Comparison of ENCODE assay signal across 16 cellular contexts in genomic region chr21:32143222-32143939, GRCh38.
DNase-seq lines count a peak whose midpoint lies in the region; TF ChIP-seq lines count a peak whose summit lies in the region.
"Had no signal": no experiment of that assay in that cellular context is flagged by ENCODE, and none has a peak within 500 bp of the region (broad histone marks: within the 10 kb centered on the region; RNA-seq: fewer than 3 reads in every experiment).

No MANE protein-coding gene starts in this region.

- no peak overlapping the region for H3K4me3 ChIP-seq in fibroblast of lung (replicated peaks in 1 of 4; ENCODE audit: control extremely low read depth in 1 of 4, insufficient read depth in 1 of 4, low read depth in 3 of 4, low read length in 4 of 4)
- H3K4me3 ChIP-seq: A549, skin epidermis, thoracic aorta had no signal

- H3K36me3 Mint-ChIP-seq in mesothelial cell of epicardium = peaks cover 6% of the 10 kb centered on the region
- H3K36me3 Mint-ChIP-seq: activated naive CD8-positive, alpha-beta T cell treated with anti-CD3 and anti-CD28 coated beads for 36 hours; natural killer cell had no signal

- H3K27me3 Mint-ChIP-seq in mesothelial cell of epicardium (ENCODE audit: low read depth) = no peaks in the 10 kb centered on the region

- H2AFZ ChIP-seq in fibroblast of lung (ENCODE audit: low read length) = no peak overlapping the region

- H3K9me3 Mint-ChIP-seq in mesothelial cell of epicardium = peaks cover 9% of the 10 kb centered on the region
- H3K9me3 Mint-ChIP-seq: activated naive CD8-positive, alpha-beta T cell treated with anti-CD3 and anti-CD28 coated beads for 36 hours; natural killer cell had no signal

- no peaks in the 10 kb centered on the region for H3K9me3 ChIP-seq in fibroblast of lung (ENCODE audit: control insufficient read depth, insufficient read depth, low read depth, low read length)
- H3K9me3 ChIP-seq: thoracic aorta had no signal

- in situ Hi-C loops in SK-MEL-5 (cut with HindIII; ENCODE audit: low pct_unique_long_range_greater_than_20kb, low sequenced_read_pairs) = no loop called here

- H3K9ac ChIP-seq in fibroblast of lung (ENCODE audit: insufficient read depth, low read length) = no peak overlapping the region

- no peaks in the 10 kb centered on the region for H4K20me1 ChIP-seq in fibroblast of lung (ENCODE audit: control insufficient read depth, extremely low read depth, insufficient read depth, low read length)

- no peaks in the 10 kb centered on the region for H3K4me1 ChIP-seq in fibroblast of lung (ENCODE audit: control insufficient read depth, extremely low read depth, insufficient read depth, low read length)
- H3K4me1 ChIP-seq: A549 had no signal

- H3K79me2 ChIP-seq in fibroblast of lung (ENCODE audit: control insufficient read depth, insufficient read depth, low read length) = no peaks in the 10 kb centered on the region

- H3K27ac Mint-ChIP-seq in mesothelial cell of epicardium = peak overlapping the region; percentile 90
- H3K27ac Mint-ChIP-seq: activated naive CD8-positive, alpha-beta T cell treated with anti-CD3 and anti-CD28 coated beads for 36 hours; natural killer cell had no signal

- H3K4me3 Mint-ChIP-seq in mesothelial cell of epicardium = no peak overlapping the region
- H3K4me3 Mint-ChIP-seq: activated naive CD8-positive, alpha-beta T cell treated with anti-CD3 and anti-CD28 coated beads for 36 hours; natural killer cell had no signal

- TF ChIP-seq CTCF in fibroblast of lung (conservative IDR thresholded peaks at IDR 0.05 in 1 of 2, IDR thresholded peaks at IDR 0.05 in 1 of 2; ENCODE audit: low read depth in 1 of 2, low read length in 2 of 2) (peak in 1 of 2 donors; percentile 11), mesothelial cell of epicardium (IDR thresholded peaks at IDR 0.05; ENCODE audit: unreplicated experiment) (no peak)

- H3K27me3 ChIP-seq in fibroblast of lung (ENCODE audit: control insufficient read depth, insufficient read depth, low read length) = no peaks in the 10 kb centered on the region

- H3K4me1 Mint-ChIP-seq in mesothelial cell of epicardium = peaks cover 37% of the 10 kb centered on the region
- H3K4me1 Mint-ChIP-seq: activated naive CD8-positive, alpha-beta T cell treated with anti-CD3 and anti-CD28 coated beads for 36 hours; natural killer cell had no signal

- peak; percentile 66 for DNase-seq in AG08395 (ENCODE audit: low spot score)
- peak; percentile 3 for DNase-seq in SK-MEL-5 (ENCODE audit: low read depth, low spot score)
- DNase-seq in fibroblast of lung (ENCODE audit: low read depth in 2 of 2) = peak; percentile 9 to 16
- peak in 1 of 2 experiments; percentile 49 for DNase-seq in mesothelial cell of epicardium (ENCODE audit: low spot score in 2 of 2, unreplicated experiment in 2 of 2)
- DNase-seq in Ammon's horn (ENCODE audit: low spot score) = no peak
- DNase-seq in NCI-H226 = no peak
- DNase-seq in NCI-H1048 (lab: John Stamatoyannopoulos, UW) = no peak
- DNase-seq in cerebellar cortex (ENCODE audit: low spot score) = no peak
- DNase-seq: activated CD8-positive, alpha-beta memory T cell treated with anti-CD3 and anti-CD28 coated beads, Interleukin-2, amount 50 U/mL, for 4 hours; activated naive CD8-positive, alpha-beta T cell treated with anti-CD3 and anti-CD28 coated beads for 36 hours; glutamatergic neuron; natural killer cell; NCI-H1694 had no signal

- peak overlapping the region; percentile 3 for H3K4me2 ChIP-seq in fibroblast of lung (ENCODE audit: extremely low read depth, insufficient read depth, low read length)
- H3K4me2 ChIP-seq: A549 had no signal

- H3K36me3 ChIP-seq in fibroblast of lung (ENCODE audit: control insufficient read depth, insufficient read depth, low read length) = no peaks in the 10 kb centered on the region
- H3K36me3 ChIP-seq: thoracic aorta had no signal

- no peak overlapping the region for H3K27ac ChIP-seq in fibroblast of lung (ENCODE audit: insufficient read depth, low read length)
- H3K27ac ChIP-seq: A549 had no signal

Comparison
In these comparisons a context has a peak if more than half of its experiments do, and no peak if none do; other contexts are left out.
1. DNase-seq: peak in AG08395 (single experiment), SK-MEL-5 (single experiment) and fibroblast of lung (2 of 2); none in Ammon's horn (single experiment), NCI-H226 (single experiment), NCI-H1048 (single experiment) and cerebellar cortex (single experiment).